ENCODE assay signal across 22 cellular contexts in genomic region chr19:49417090-49417489, GRCh38. TPM values are rescaled to one million over a fixed set of nuclear protein-coding genes. Genes with fewer than 3 reads are reported as not detected.
A peak's percentile ranks its signal among the peaks of the same experiment; 100 is the strongest.
DNase-seq lines count a peak whose midpoint lies in the region; ATAC-seq, FAIRE-seq and TF ChIP-seq lines count a peak whose summit lies in the region.
"Had no signal": no experiment of that assay in that cellular context is flagged by ENCODE, and none has a peak within 500 bp of the region (broad histone marks: within the 10 kb centered on the region; RNA-seq: fewer than 3 reads in every experiment).

No MANE protein-coding gene starts in this region.

- no peaks in the 10 kb centered on the region for H4K20me1 ChIP-seq in Loucy (ENCODE audit: insufficient read depth, low read length, poor library complexity, severe bottlenecking)
- H4K20me1 ChIP-seq in H1 (replicated peaks in 1 of 2; ENCODE audit: control insufficient read depth in 1 of 2, insufficient read depth in 2 of 2, low read length in 2 of 2), result no peaks in the 10 kb centered on the region

- H2BK12ac ChIP-seq in H1 (ENCODE audit: low read depth, low read length), result no peak overlapping the region; the same call in 1 of the 2 replicates

- peak; percentile 77 to 81 for TF ChIP-seq RAD21 in H1 (IDR thresholded peaks at IDR 0.05 in 1 of 2, conservative IDR thresholded peaks at IDR 0.05 in 1 of 2; ENCODE audit: low read depth in 2 of 2, low read length in 2 of 2)

- CTCF ChIA-PET in H1 (lab: Charles Lee; ENCODE audit: partially characterized antibody), result interaction anchor here (0.7 to 14.7 kb wide), 21 partner anchors 8 to 202 kb away, joined by 3 to 291 read pairs (median 5); partner anchors contain the start of gene GFY

- H4K91ac ChIP-seq in H1 (replicated peaks; ENCODE audit: insufficient read length, low read length), result no peak overlapping the region

- H3K4me3 ChIP-seq in Loucy (ENCODE audit: low read length, poor library complexity, severe bottlenecking) (no peak overlapping the region), H1 (ENCODE audit: extremely low read depth in 1 of 4, insufficient read depth in 2 of 4, low read depth in 3 of 4, low read length in 4 of 4) (no peak overlapping the region)
- H3K4me3 ChIP-seq: MG63 had no signal

- H3K9me3 ChIP-seq in Loucy (ENCODE audit: insufficient read depth, low read depth, low read length) (no peaks in the 10 kb centered on the region), H1 (ENCODE audit: insufficient read depth in 2 of 2, low read depth in 1 of 2, low read length in 1 of 2) (no peaks in the 10 kb centered on the region)
- H3K9me3 ChIP-seq: MG63 had no signal

- H3K4ac ChIP-seq in H1 (replicated peaks; ENCODE audit: insufficient read length, low read depth, low read length), result no peak overlapping the region

- TF ChIP-seq POLR2A in H1 (IDR thresholded peaks at IDR 0.05; ENCODE audit: control extremely low read depth in 1 of 2, low read depth in 2 of 2, low read length in 2 of 2), result no peak

- no peak overlapping the region for H3K14ac ChIP-seq in H1 (ENCODE audit: insufficient read length)

- TF ChIP-seq CTCF in GM20000 (IDR thresholded peaks at IDR 0.05; ENCODE audit: extremely low read depth, missing control alignments), result no peak
- no peak for TF ChIP-seq CTCF in Loucy (conservative IDR thresholded peaks at IDR 0.05; ENCODE audit: low read length)
- TF ChIP-seq CTCF in H1 (IDR thresholded peaks at IDR 0.05; ENCODE audit: control extremely low read depth in 1 of 3, insufficient read depth in 1 of 3, low read depth in 1 of 3, low read length in 3 of 3), result peak; percentile 52 to 70 (median 55)

- DNase-seq in GM20000 (ENCODE audit: low spot score) (peak; percentile 12), H1 (ENCODE audit: low read depth in 1 of 2, low spot score in 2 of 2) (peak in 1 of 2 experiments; percentile 70), GM19238 (ENCODE audit: insufficient read length, low spot score) (no peak)
- DNase-seq in activated CD4-positive, alpha-beta T cell treated with anti-CD3 and anti-CD28 coated beads for 4 hours, result no peak
- DNase-seq: DMS79, GOT3, HFFc6, MG63, NCI-H1048, NCI-H1436 treated with DMSO at 0.1 percent for 48 hours, NCI-H2081, NCI-H510A, NCI-H748 treated with DMSO at 0.1 percent for 48 hours, PC-3, SIG-M5 had no signal

- H4K8ac ChIP-seq in H1 (ENCODE audit: extremely low read depth, insufficient read depth, low read length), result no peak overlapping the region

- peaks cover 62% of the 10 kb centered on the region for H3K4me1 ChIP-seq in Loucy (ENCODE audit: insufficient read depth, low read length, poor library complexity, severe bottlenecking)
- H3K4me1 ChIP-seq in H1 (replicated peaks in 1 of 4; ENCODE audit: control insufficient read depth in 3 of 4, insufficient read depth in 4 of 4, low read length in 3 of 4), result peaks cover 4 to 22% (median 14%) of the 10 kb centered on the region in 4 experiments; a peak in 6 of 7 replicates

- no peak overlapping the region for H3K56ac ChIP-seq in H1 (replicated peaks; ENCODE audit: insufficient read length, low read depth, low read length)

- POLR2A ChIA-PET in H1 (lab: Charles Lee; ENCODE audit: partially characterized antibody), result interaction anchor here (0.8 to 5.0 kb wide), 13 partner anchors 9 to 81 kb away, joined by 3 to 38 read pairs (median 5); partner anchors contain the start of genes ALDH16A1 and GFY

- H3K9ac ChIP-seq in Loucy (ENCODE audit: low read depth, low read length, poor library complexity, severe bottlenecking) (peak overlapping the region; percentile 50), H1 (replicated peaks in 1 of 4; ENCODE audit: extremely low read depth in 1 of 4, low read depth in 3 of 4, low read length in 3 of 4) (no peak overlapping the region)

- H2AFZ ChIP-seq in Loucy (ENCODE audit: low read length) (no peak overlapping the region), H1 (ENCODE audit: low read length) (0 out of 2 replicates have a peak overlapping the region, but pooled peaks have one; percentile 6)

- no peaks in the 10 kb centered on the region for H3K36me3 ChIP-seq in Loucy (ENCODE audit: insufficient read depth, low read length)
- no peaks in the 10 kb centered on the region for H3K36me3 ChIP-seq in H1 (ENCODE audit: control insufficient read depth in 2 of 4, insufficient read depth in 4 of 4, low read length in 3 of 4)
- H3K36me3 ChIP-seq: MG63 had no signal

- ATAC-seq in SK-N-SH treated with all-trans-retinoic acid at 6 μM for 48 hours (no peak), HG03571 (IDR thresholded peaks at IDR 0.05; ENCODE audit: unreplicated experiment) (no peak)
- ATAC-seq: PC-3 had no signal

- no peaks in the 10 kb centered on the region for H3K79me1 ChIP-seq in H1 (ENCODE audit: low read depth, low read length)

- H3K4me2 ChIP-seq in Loucy (ENCODE audit: low read depth, low read length, poor library complexity, severe bottlenecking), result peak overlapping the region; percentile 31
- no peak overlapping the region; a peak in 1 of 4 replicates for H3K4me2 ChIP-seq in H1 (ENCODE audit: insufficient read depth in 1 of 2, low read depth in 2 of 2, low read length in 2 of 2)

- no peak overlapping the region for H2AK5ac ChIP-seq in H1 (ENCODE audit: low read depth, low read length)

- no peak overlapping the region for H3K27ac ChIP-seq in H1 (ENCODE audit: low read depth, low read length)
- H3K27ac ChIP-seq: RWPE1 had no signal

- H2BK120ac ChIP-seq in H1 (replicated peaks; ENCODE audit: low read depth, low read length), result no peak overlapping the region

- no peaks in the 10 kb centered on the region for H3K9me2 ChIP-seq in Loucy (replicated peaks; ENCODE audit: low read depth, low read length)

- H3K23me2 ChIP-seq in H1 (ENCODE audit: low read depth, low read length), result no peaks in the 10 kb centered on the region

- 50% methylated on average over 7 of the region's 7 CpGs; no CpG with 5 or more reads in 1 of the 2 experiments for WGBS in H1 (ENCODE audit: extremely low coverage in 1 of 2, insufficient coverage in 1 of 2, insufficient read length in 1 of 2, insufficient replicate concordance in 2 of 2, low coverage in 1 of 2, low lambda C conversion rate in 2 of 2, missing lambda C conversion rate in 1 of 2), 2 experiments

- H2BK20ac ChIP-seq in H1 (ENCODE audit: low read length), result no peak overlapping the region

- H3K79me2 ChIP-seq in Loucy (ENCODE audit: insufficient read depth, low read length) (no peaks in the 10 kb centered on the region), H1 (ENCODE audit: control insufficient read depth in 1 of 2, insufficient read depth in 2 of 2, low read length in 2 of 2) (no peaks in the 10 kb centered on the region)

- H3K18ac ChIP-seq in H1 (ENCODE audit: extremely low read depth, low read length), result peak overlapping the region; percentile 29; the same call in 1 of the 2 replicates

- H2BK5ac ChIP-seq in H1 (ENCODE audit: low read depth, low read length), result 0 out of 2 replicates have a peak overlapping the region, but pooled peaks have one; percentile 26

- peak overlapping the region; percentile 65; the same call in 1 of the 2 replicates for H2BK15ac ChIP-seq in H1 (ENCODE audit: low read length)

- no peak overlapping the region for H4K5ac ChIP-seq in H1 (ENCODE audit: insufficient read length, low read depth, low read length)

- FAIRE-seq in H1 (lab: Jason Lieb, UNC), result no peak

- H3K27me3 ChIP-seq in Loucy (ENCODE audit: insufficient read depth, low read length, poor library complexity, severe bottlenecking), result no peaks in the 10 kb centered on the region
- peaks cover 4 to 10% (median 9%) of the 10 kb centered on the region in 4 experiments for H3K27me3 ChIP-seq in H1 (replicated peaks in 1 of 4; ENCODE audit: control insufficient read depth in 3 of 4, extremely low read depth in 1 of 4, insufficient read depth in 3 of 4, low read length in 3 of 4)

- H3K23ac ChIP-seq in H1 (ENCODE audit: insufficient read length), result no peak overlapping the region

- TF ChIP-seq EP300 in H1 (IDR thresholded peaks at IDR 0.05; ENCODE audit: borderline replicate concordance in 1 of 2, low read depth in 2 of 2, low read length in 2 of 2), result no peak

- no peaks in the 10 kb centered on the region for H3F3A ChIP-seq in Loucy (ENCODE audit: low read depth)

RNA-seq across cellular contexts. Expression of gene PTH2, which starts 6.2 kb away (rescaled TPM):
- 0.82 TPM in 1 of 2 replicates, not detected in the other for total RNA-seq in H1 (2021; fragmentation: NEBNext Ultra II Directional; extraction: Animal tissue kit (Norgen Biotek cat#: 25700))
- 0.50 TPM in 1 of 2 replicates, not detected in the other for polyA plus RNA-seq in H1 (2011; rRNA removed)
- polyA plus RNA-seq in H1 (2011; cell fraction: cytosol; rRNA removed), result 0.41 TPM
- polyA plus RNA-seq in H1 (2011; cell fraction: nucleus; rRNA removed), result 0.40 TPM
- polyA plus RNA-seq in H1 (2012, experiment 1 of 2), result 0.63 to 0.70 TPM in 2 of 4 replicates, not detected in the others
- not detected for polyA plus RNA-seq in H1 (2012, experiment 2 of 2)
- 0.81 TPM for polyA plus RNA-seq in H1 (2013, experiment 1 of 2)
- 0.83 TPM for polyA plus RNA-seq in H1 (2013, experiment 2 of 2)
- polyA minus RNA-seq in H1 (2011; rRNA and poly(A)+ RNA removed), result not detected in 2 replicates
- not detected for polyA minus RNA-seq in H1 (2011; cell fraction: cytosol; rRNA and poly(A)+ RNA removed)
- polyA minus RNA-seq in H1 (2011; cell fraction: nucleus; rRNA and poly(A)+ RNA removed), result not detected
- total RNA-seq: HFFc6; HT-29; PC-3; T-helper 1 cell treated with Interleukin-12 subunit alpha and Interleukin-12 subunit beta and Interleukin-4 antibody, amounts not matched to agents 30 ng/mL and 1 ng/mL, for 36 hours had no signal
- polyA plus RNA-seq: CD14-positive monocyte had no signal

RNA-seq across cellular contexts. Expression of gene GFY, which starts 8.1 kb away (rescaled TPM):
- 0.93 and 1.1 TPM in 2 replicates for total RNA-seq in H1 (2021; fragmentation: NEBNext Ultra II Directional; extraction: Animal tissue kit (Norgen Biotek cat#: 25700))
- 0.68 and 1.2 TPM in 2 replicates for polyA plus RNA-seq in H1 (2011; rRNA removed)
- 0.47 TPM for polyA plus RNA-seq in H1 (2011; cell fraction: cytosol; rRNA removed)
- polyA plus RNA-seq in H1 (2011; cell fraction: nucleus; rRNA removed), result 1.5 TPM
- polyA plus RNA-seq in H1 (2012, experiment 1 of 2), result 1.2 to 2.3 TPM (median 1.7 TPM) in 4 replicates
- polyA plus RNA-seq in H1 (2012, experiment 2 of 2), result 1.1 TPM
- 3.5 TPM for polyA plus RNA-seq in H1 (2013, experiment 1 of 2)
- polyA plus RNA-seq in H1 (2013, experiment 2 of 2), result 2.8 TPM
- polyA minus RNA-seq in H1 (2011; rRNA and poly(A)+ RNA removed), result 0.19 TPM in 1 of 2 replicates, not detected in the other
- polyA minus RNA-seq in H1 (2011; cell fraction: cytosol; rRNA and poly(A)+ RNA removed), result not detected
- polyA minus RNA-seq in H1 (2011; cell fraction: nucleus; rRNA and poly(A)+ RNA removed), result 0.70 TPM
- total RNA-seq: HFFc6; HT-29; PC-3; T-helper 1 cell treated with Interleukin-12 subunit alpha and Interleukin-12 subunit beta and Interleukin-4 antibody, amounts not matched to agents 30 ng/mL and 1 ng/mL, for 36 hours had no signal
- polyA plus RNA-seq: CD14-positive monocyte had no signal

RNA-seq across cellular contexts. Expression of gene SLC17A7, which starts 24.2 kb away (rescaled TPM):
- 2.3 and 3.0 TPM in 2 replicates for total RNA-seq in H1 (2021; fragmentation: NEBNext Ultra II Directional; extraction: Animal tissue kit (Norgen Biotek cat#: 25700))
- 2.7 and 4.7 TPM in 2 replicates for polyA plus RNA-seq in H1 (2011; rRNA removed)
- polyA plus RNA-seq in H1 (2011; cell fraction: cytosol; rRNA removed), result 2.8 TPM
- 4.6 TPM for polyA plus RNA-seq in H1 (2011; cell fraction: nucleus; rRNA removed)
- 1.8 to 2.6 TPM (median 2.5 TPM) in 4 replicates for polyA plus RNA-seq in H1 (2012, experiment 1 of 2)
- polyA plus RNA-seq in H1 (2012, experiment 2 of 2), result 1.9 TPM
- 3.2 TPM for polyA plus RNA-seq in H1 (2013, experiment 1 of 2)
- 3.5 TPM for polyA plus RNA-seq in H1 (2013, experiment 2 of 2)
- polyA minus RNA-seq in H1 (2011; rRNA and poly(A)+ RNA removed), result 1.1 and 1.7 TPM in 2 replicates
- polyA minus RNA-seq in H1 (2011; cell fraction: cytosol; rRNA and poly(A)+ RNA removed), result 2.6 TPM
- 3.5 TPM for polyA minus RNA-seq in H1 (2011; cell fraction: nucleus; rRNA and poly(A)+ RNA removed)

RNA-seq across cellular contexts. Expression of gene KASH5, which starts 29.0 kb away (rescaled TPM):
- total RNA-seq in H1 (2021; fragmentation: NEBNext Ultra II Directional; extraction: Animal tissue kit (Norgen Biotek cat#: 25700)), result 0.19 and 0.57 TPM in 2 replicates
- 0.05 and 0.28 TPM in 2 replicates for polyA plus RNA-seq in H1 (2011; rRNA removed)
- polyA plus RNA-seq in H1 (2011; cell fraction: cytosol; rRNA removed), result 0.21 TPM
- polyA plus RNA-seq in H1 (2011; cell fraction: nucleus; rRNA removed), result 0.76 TPM
- polyA plus RNA-seq in H1 (2012, experiment 1 of 2), result 0.12 to 0.42 TPM in 2 of 4 replicates, not detected in the others
- not detected for polyA plus RNA-seq in H1 (2012, experiment 2 of 2)
- polyA plus RNA-seq in H1 (2013, experiment 1 of 2), result 0.12 TPM
- polyA plus RNA-seq in H1 (2013, experiment 2 of 2), result 0.07 TPM
- polyA minus RNA-seq in H1 (2011; rRNA and poly(A)+ RNA removed), result 0.17 TPM in 1 of 2 replicates, not detected in the other
- not detected for polyA minus RNA-seq in H1 (2011; cell fraction: cytosol; rRNA and poly(A)+ RNA removed)
- polyA minus RNA-seq in H1 (2011; cell fraction: nucleus; rRNA and poly(A)+ RNA removed), result not detected
- total RNA-seq: HFFc6; HT-29; PC-3; T-helper 1 cell treated with Interleukin-12 subunit alpha and Interleukin-12 subunit beta and Interleukin-4 antibody, amounts not matched to agents 30 ng/mL and 1 ng/mL, for 36 hours had no signal
- polyA plus RNA-seq: CD14-positive monocyte had no signal

RNA-seq across cellular contexts. Expression of gene PIH1D1, which starts 34.5 kb away (rescaled TPM):
- 146 and 155 TPM in 2 replicates for total RNA-seq in H1 (2021; fragmentation: NEBNext Ultra II Directional; extraction: Animal tissue kit (Norgen Biotek cat#: 25700))
- polyA plus RNA-seq in H1 (2011; rRNA removed), result 195 and 220 TPM in 2 replicates
- polyA plus RNA-seq in H1 (2011; cell fraction: cytosol; rRNA removed), result 231 TPM
- polyA plus RNA-seq in H1 (2011; cell fraction: nucleus; rRNA removed), result 195 TPM
- polyA plus RNA-seq in H1 (2012, experiment 1 of 2), result 192 to 228 TPM (median 222 TPM) in 4 replicates
- 206 TPM for polyA plus RNA-seq in H1 (2012, experiment 2 of 2)
- 148 TPM for polyA plus RNA-seq in H1 (2013, experiment 1 of 2)
- polyA plus RNA-seq in H1 (2013, experiment 2 of 2), result 146 TPM
- 107 and 108 TPM in 2 replicates for polyA minus RNA-seq in H1 (2011; rRNA and poly(A)+ RNA removed)
- polyA minus RNA-seq in H1 (2011; cell fraction: cytosol; rRNA and poly(A)+ RNA removed), result 65.8 TPM
- 63.0 TPM for polyA minus RNA-seq in H1 (2011; cell fraction: nucleus; rRNA and poly(A)+ RNA removed)

Comparison
In these comparisons a context has a peak if more than half of its experiments do, and no peak if none do; other contexts are left out.
1. CTCF ChIP-seq: peak in H1 (3 of 3); none in GM20000 (single experiment) and Loucy (single experiment).